Comparison of ENCODE assay signal across 12 cellular contexts in genomic region chr1:206736878-206737728, GRCh38. TPM values are rescaled to one million over a fixed set of nuclear protein-coding genes. Genes with fewer than 3 reads are reported as not detected.
DNase-seq lines count a peak whose midpoint lies in the region; ATAC-seq lines count a peak whose summit lies in the region.
"Had no signal": no experiment of that assay in that cellular context is flagged by ENCODE, and none has a peak within 500 bp of the region (broad histone marks: within the 10 kb centered on the region; RNA-seq: fewer than 3 reads in every experiment).

No MANE protein-coding gene starts in this region.

- no peak overlapping the region for H3K4me3 Mint-ChIP-seq in activated CD4-positive, alpha-beta T cell treated with anti-CD3 and anti-CD28 coated beads, Interleukin-2, amount 10 ng/mL, durations not matched to agents 7 days and 5 days
- H3K4me3 Mint-ChIP-seq in central memory CD8-positive, alpha-beta T cell, result peak overlapping the region; percentile 27

- CTCF ChIA-PET in activated CD4-positive, alpha-beta T cell treated with anti-CD3 and anti-CD28 coated beads, Interleukin-2, amount 10 ng/mL, durations not matched to agents 7 days and 5 days (lab: Charles Lee), result interaction anchor here (0.9 to 7.6 kb wide), 10 partner anchors 8 to 179 kb away, joined by 3 to 102 read pairs (median 5); no protein-coding TSS in a partner anchor

- H3K27ac Mint-ChIP-seq in activated CD4-positive, alpha-beta T cell treated with anti-CD3 and anti-CD28 coated beads, Interleukin-2, amount 10 ng/mL, durations not matched to agents 7 days and 5 days, result peak overlapping the region; percentile 89
- H3K27ac Mint-ChIP-seq in central memory CD8-positive, alpha-beta T cell (ENCODE audit: low read depth), result peak overlapping the region; percentile 89

- no peak overlapping the region for H3K4me3 ChIP-seq in Jurkat, Clone E6-1 (ENCODE audit: low read length)
- H3K4me3 ChIP-seq: adrenal gland had no signal

- peak; percentile 92 for ATAC-seq in central memory CD8-positive, alpha-beta T cell (replicated peaks; ENCODE audit: extremely low read depth, poor library complexity, severe bottlenecking)
- no peak for ATAC-seq in GM18517 (IDR thresholded peaks at IDR 0.05; ENCODE audit: unreplicated experiment)
- ATAC-seq: esophagus mucosa had no signal

- peaks cover 66% of the 10 kb centered on the region for H3K4me1 Mint-ChIP-seq in activated CD4-positive, alpha-beta T cell treated with anti-CD3 and anti-CD28 coated beads, Interleukin-2, amount 10 ng/mL, durations not matched to agents 7 days and 5 days
- peaks cover 83% of the 10 kb centered on the region for H3K4me1 Mint-ChIP-seq in central memory CD8-positive, alpha-beta T cell

- H3K9me3 Mint-ChIP-seq in activated CD4-positive, alpha-beta T cell treated with anti-CD3 and anti-CD28 coated beads, Interleukin-2, amount 10 ng/mL, durations not matched to agents 7 days and 5 days, result no peaks in the 10 kb centered on the region
- no peaks in the 10 kb centered on the region for H3K9me3 Mint-ChIP-seq in central memory CD8-positive, alpha-beta T cell

- DNase-seq in Jurkat, Clone E6-1 (ENCODE audit: low read depth, low spot score), result peak; percentile 63
- peak; percentile 51 for DNase-seq in activated CD4-positive, alpha-beta T cell treated with anti-CD3 and anti-CD28 coated beads, Interleukin-2, amount 10 ng/mL, durations not matched to agents 7 days and 5 days
- peak; percentile 54 to 81 for DNase-seq in central memory CD8-positive, alpha-beta T cell (ENCODE audit: low spot score in 2 of 2)
- peak; percentile 26 for DNase-seq in stimulated activated CD8-positive, alpha-beta memory T cell treated with anti-CD3 and anti-CD28 coated beads, Interleukin-12 subunit alpha, Interleukin-12 subunit beta, amount 100 ng/mL, for 4 hours (ENCODE audit: low read depth)
- DNase-seq in anterior cingulate cortex (lab: John Stamatoyannopoulos, UW), result no peak
- DNase-seq in NCI-H1092 (lab: John Stamatoyannopoulos, UW), result no peak
- DNase-seq: kidney glomerular epithelial cell, NCI-H1694 treated with DMSO at 0.1 percent for 48 hours had no signal

- peaks cover 25% of the 10 kb centered on the region for H3K36me3 Mint-ChIP-seq in activated CD4-positive, alpha-beta T cell treated with anti-CD3 and anti-CD28 coated beads, Interleukin-2, amount 10 ng/mL, durations not matched to agents 7 days and 5 days (ENCODE audit: low read depth)
- H3K36me3 Mint-ChIP-seq in central memory CD8-positive, alpha-beta T cell (ENCODE audit: insufficient read depth), result peaks cover 36% of the 10 kb centered on the region

- POLR2A ChIA-PET in activated CD4-positive, alpha-beta T cell treated with anti-CD3 and anti-CD28 coated beads, Interleukin-2, amount 10 ng/mL, durations not matched to agents 7 days and 5 days (lab: Charles Lee), result no interaction called here

- H3K27me3 Mint-ChIP-seq in activated CD4-positive, alpha-beta T cell treated with anti-CD3 and anti-CD28 coated beads, Interleukin-2, amount 10 ng/mL, durations not matched to agents 7 days and 5 days, result no peaks in the 10 kb centered on the region
- no peaks in the 10 kb centered on the region for H3K27me3 Mint-ChIP-seq in central memory CD8-positive, alpha-beta T cell

RNA-seq across cellular contexts. Expression of gene IL19, which starts 33.5 kb away (rescaled TPM):
- polyA plus RNA-seq in Jurkat, Clone E6-1 (2012; ENCODE audit: insufficient read depth, insufficient read length), result not detected
- not detected for total RNA-seq in activated CD4-positive, alpha-beta T cell treated with anti-CD3 and anti-CD28 coated beads, Interleukin-2, amount 10 ng/mL, durations not matched to agents 7 days and 5 days
- total RNA-seq: adrenal gland, posterior vena cava had no signal
- polyA plus RNA-seq: adrenal gland had no signal

RNA-seq across cellular contexts. Expression of gene IL10, which starts 35.2 kb away (rescaled TPM):
- polyA plus RNA-seq in Jurkat, Clone E6-1 (2012; ENCODE audit: insufficient read depth, insufficient read length), result 0.59 TPM
- under 1 TPM; 0.12 to 0.15 TPM for total RNA-seq in activated CD4-positive, alpha-beta T cell treated with anti-CD3 and anti-CD28 coated beads, Interleukin-2, amount 10 ng/mL, durations not matched to agents 7 days and 5 days

RNA-seq across cellular contexts. Expression of gene MAPKAPK2, which starts 52.4 kb away (rescaled TPM):
- 42.0 TPM for polyA plus RNA-seq in Jurkat, Clone E6-1 (2012; ENCODE audit: insufficient read depth, insufficient read length)
- 10 to 100 TPM; 55.5 to 57.4 TPM for total RNA-seq in activated CD4-positive, alpha-beta T cell treated with anti-CD3 and anti-CD28 coated beads, Interleukin-2, amount 10 ng/mL, durations not matched to agents 7 days and 5 days

Comparison
In these comparisons a context has a peak if more than half of its experiments do, and no peak if none do; other contexts are left out.
1. DNase-seq: peak in Jurkat, Clone E6-1 (single experiment), activated CD4-positive, alpha-beta T cell treated with anti-CD3 and anti-CD28 coated beads, Interleukin-2, amount 10 ng/mL, durations not matched to agents 7 days and 5 days (single experiment), central memory CD8-positive, alpha-beta T cell (2 of 2) and stimulated activated CD8-positive, alpha-beta memory T cell treated with anti-CD3 and anti-CD28 coated beads, Interleukin-12 subunit alpha, Interleukin-12 subunit beta, amount 100 ng/mL, for 4 hours (single experiment); none in anterior cingulate cortex (0 of 58) and NCI-H1092 (single experiment).